13 cellular contexts compared by ENCODE assay signal in genomic region chr15:78987891-78988360, GRCh38. TPM values are rescaled to one million over a fixed set of nuclear protein-coding genes. Genes with fewer than 3 reads are reported as not detected.
DNase-seq lines count a peak whose midpoint lies in the region; ATAC-seq and TF ChIP-seq lines count a peak whose summit lies in the region.
"Had no signal": no experiment of that assay in that cellular context is flagged by ENCODE, and none has a peak within 500 bp of the region (broad histone marks: within the 10 kb centered on the region; RNA-seq: fewer than 3 reads in every experiment).

No MANE protein-coding gene starts in this region.

- intact Hi-C loops in left ventricle myocardium inferior (cut with micrococcal nuclease), result no loop called here
- intact Hi-C loops in cardiac septum (cut with DNase I), result no loop called here
- intact Hi-C loops in uterus (cut with DNase I; ENCODE audit: low total_unique reads), result no loop called here

- H3K9me3 ChIP-seq in left ventricle myocardium inferior (replicated peaks) (no peaks in the 10 kb centered on the region), mesodermal cell (ENCODE audit: control insufficient read depth, low read length) (no peaks in the 10 kb centered on the region), uterus (no peaks in the 10 kb centered on the region)
- H3K9me3 ChIP-seq: thoracic aorta had no signal

- H3K27ac ChIP-seq in left ventricle myocardium inferior (replicated peaks), result peak overlapping the region; percentile 40
- peak overlapping the region; percentile 42 to 79 for H3K27ac ChIP-seq in coronary artery
- H3K27ac ChIP-seq in mesodermal cell (ENCODE audit: low read depth, low read length, severe bottlenecking), result peak overlapping the region; percentile 25
- H3K27ac ChIP-seq in uterus, result peak overlapping the region; percentile 41 to 66

- H3K4me3 ChIP-seq in left ventricle myocardium inferior (no peak overlapping the region), coronary artery (no peak overlapping the region), mesodermal cell (ENCODE audit: extremely low read depth, insufficient read depth, low read length, poor library complexity, severe bottlenecking) (no peak overlapping the region), uterus (no peak overlapping the region)
- H3K4me3 ChIP-seq: thoracic aorta had no signal

- H3K4me1 ChIP-seq in left ventricle myocardium inferior, result peaks cover 7% of the 10 kb centered on the region
- peaks cover 24% of the 10 kb centered on the region for H3K4me1 ChIP-seq in mesodermal cell (ENCODE audit: control insufficient read depth, insufficient read depth, low read length, poor library complexity, severe bottlenecking)
- no peaks in the 10 kb centered on the region for H3K4me1 ChIP-seq in uterus

- DNase-seq in left ventricle myocardium inferior (no peak), cardiac septum (ENCODE audit: low spot score) (no peak), coronary artery (ENCODE audit: low spot score) (no peak), uterus (no peak), nucleus accumbens (lab: John Stamatoyannopoulos, UW) (no peak)
- DNase-seq: activated CD4-positive, alpha-beta T cell treated with anti-CD3 and anti-CD28 coated beads, Interleukin-2, amount 10 ng/mL, durations not matched to agents 7 days and 5 days; GF-D8; NCI-H187 treated with DMSO at 0.1 percent for 48 hours; stimulated activated CD4-positive, alpha-beta T cell treated with anti-CD3 and anti-CD28 coated beads, Interleukin-1b, Interleukin-23, amount 100 ng/mL, for 48 hours had no signal

- ATAC-seq in GM21528 (IDR thresholded peaks at IDR 0.05; ENCODE audit: low FRiP score, unreplicated experiment) (no peak), HG03139 (IDR thresholded peaks at IDR 0.05; ENCODE audit: unreplicated experiment) (no peak)

- no peaks in the 10 kb centered on the region for H3K36me3 ChIP-seq in left ventricle myocardium inferior
- H3K36me3 ChIP-seq in mesodermal cell (ENCODE audit: control insufficient read depth, insufficient read depth, low read length), result no peaks in the 10 kb centered on the region
- H3K36me3 ChIP-seq in uterus, result no peaks in the 10 kb centered on the region
- H3K36me3 ChIP-seq: thoracic aorta had no signal

- no peak for TF ChIP-seq CTCF in left ventricle myocardium inferior (IDR thresholded peaks at IDR 0.05; ENCODE audit: borderline replicate concordance)
- TF ChIP-seq CTCF in coronary artery (IDR thresholded peaks at IDR 0.05), result no peak
- no peak for TF ChIP-seq CTCF in uterus (IDR thresholded peaks at IDR 0.05)

- TF ChIP-seq POLR2A in uterus (IDR thresholded peaks at IDR 0.05), result no peak

- H3K27me3 ChIP-seq in left ventricle myocardium inferior (ENCODE audit: low read depth), result peaks cover 15% of the 10 kb centered on the region
- H3K27me3 ChIP-seq in uterus, result no peaks in the 10 kb centered on the region

- WGBS in mesodermal cell (ENCODE audit: insufficient coverage in 2 of 2), 2 experiments, result 87 to 100% methylated on average over 3 to 5 of the region's 6 CpGs

RNA-seq across cellular contexts. Expression of gene CTSH, which starts 43.1 kb away (rescaled TPM):
- total RNA-seq in left ventricle myocardium inferior (52.6 TPM), cardiac septum (38.8 TPM), uterus (100 to 1,000 TPM in 2 of 4 donors, 10 to 100 TPM in 2; 72.9 to 280 (median 111) TPM)
- 12.5 TPM for polyA plus RNA-seq in mesodermal cell (2013, experiment 1 of 2)
- 9.9 TPM for polyA plus RNA-seq in mesodermal cell (2013, experiment 2 of 2)
